2 cellular contexts compared by ENCODE assay signal in genomic region chr1:185972096-185972875, GRCh38.
TF ChIP-seq lines count a peak whose summit lies in the region.

No MANE protein-coding gene starts in this region.

TF ChIP-seq in SK-N-SH, 30 proteins besides CTCF, POLR2A, EP300 and RAD21:
- no peak for TF ChIP-seq USF1 (IDR thresholded peaks at IDR 0.05; ENCODE audit: borderline replicate concordance, low read depth)

TF ChIP-seq in SK-N-SH treated with all-trans-retinoic acid at 6 μM for 48 hours, 23 proteins besides CTCF, POLR2A, EP300 and RAD21 (continued from another document):
- TF ChIP-seq CREB5 (CRISPR knock-in tag; IDR thresholded peaks at IDR 0.05; ENCODE audit: low read depth) = no peak
- no peak for TF ChIP-seq BACH2 (CRISPR knock-in tag; IDR thresholded peaks at IDR 0.05; ENCODE audit: borderline replicate concordance)
- TF ChIP-seq POU6F1 (CRISPR knock-in tag; IDR thresholded peaks at IDR 0.05; ENCODE audit: borderline replicate concordance, low read depth) = no peak
- TF ChIP-seq TCF4 (CRISPR knock-in tag; IDR thresholded peaks at IDR 0.05; ENCODE audit: borderline replicate concordance) = no peak
